In the genomic region with DNA sequence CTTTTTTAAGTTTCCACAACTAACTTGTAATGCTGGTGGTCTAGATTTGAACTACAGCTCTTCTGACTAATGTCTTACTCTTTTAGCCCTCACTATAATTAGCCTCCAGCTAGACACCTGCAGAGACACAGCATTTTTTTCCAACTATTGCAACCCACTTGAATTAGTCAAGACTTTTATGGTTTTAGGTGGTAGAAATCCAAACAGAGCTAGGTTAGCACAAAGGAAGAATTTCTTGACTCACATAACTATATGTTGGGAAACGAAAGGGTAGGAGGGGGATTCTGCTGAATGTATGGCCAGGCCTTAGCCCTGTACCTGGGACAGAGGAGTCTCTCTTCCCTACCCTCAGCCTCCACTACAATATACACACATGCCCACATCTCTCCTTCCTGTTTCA, we compare ENCODE assay signal across 1 cellular context.
TF ChIP-seq lines count a peak whose summit lies in the region.

No MANE protein-coding gene starts in this region.

TF ChIP-seq in GM12878, 131 proteins besides CTCF, POLR2A, EP300 and RAD21 (continued from another document):
- TF ChIP-seq ZNF274 (IDR thresholded peaks at IDR 0.05; ENCODE audit: insufficient read depth, insufficient read length): no peak
- TF ChIP-seq RBBP5 (conservative IDR thresholded peaks at IDR 0.05): no peak
- no peak for TF ChIP-seq IKZF2 (IDR thresholded peaks at IDR 0.05)
- TF ChIP-seq JUND (IDR thresholded peaks at IDR 0.05; ENCODE audit: low read depth, low read length): no peak
- TF ChIP-seq RB1 (IDR thresholded peaks at IDR 0.05; ENCODE audit: borderline replicate concordance): no peak
